ENCODE assay signal across 11 cellular contexts in the genomic region with DNA sequence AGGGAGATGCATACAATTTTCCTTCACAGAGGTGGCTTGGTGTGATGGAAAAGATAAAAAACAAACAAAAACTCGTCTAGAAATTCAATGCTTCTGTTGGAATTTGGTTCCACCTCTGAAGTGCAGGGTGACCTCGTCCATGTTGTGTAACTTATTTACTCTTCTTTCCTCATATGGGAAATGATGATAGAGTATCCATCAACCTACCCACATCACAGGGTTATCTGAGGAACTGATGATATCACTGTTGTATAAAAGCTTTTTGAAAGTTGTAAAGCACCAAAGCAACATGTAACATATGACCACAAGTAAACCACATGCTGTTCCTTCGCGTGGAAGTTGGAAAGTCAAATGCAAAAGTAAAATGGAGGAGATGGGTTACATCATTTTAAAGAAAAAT.
DNase-seq lines count a peak whose midpoint lies in the region; ATAC-seq and FAIRE-seq lines count a peak whose summit lies in the region.
"Had no signal": no experiment of that assay in that cellular context is flagged by ENCODE, and none has a peak within 500 bp of the region (broad histone marks: within the 10 kb centered on the region; RNA-seq: fewer than 3 reads in every experiment).

No MANE protein-coding gene starts in this region.

- ATAC-seq in GM21576 (IDR thresholded peaks at IDR 0.05; ENCODE audit: unreplicated experiment) = no peak

- intact Hi-C loops in activated T-helper 1 cell treated with anti-CD3 and anti-CD28 coated beads, Interleukin-12 subunit alpha, Interleukin-12 subunit beta, Interleukin-2, Interleukin-4 antibody, amounts not matched to agents 30 ng/mL and 10 ng/mL and 1 ng/mL, durations not matched to agents 14 hours and 24 hours and 36 hours (cut with micrococcal nuclease) = loop anchor here (1.0 to 5.0 kb wide), 2 partner anchors 93 to 283 kb away; no protein-coding TSS in a partner anchor

- peak overlapping the region; percentile 33 for H3K27ac Mint-ChIP-seq in activated T-helper 1 cell treated with anti-CD3 and anti-CD28 coated beads, Interleukin-12 subunit alpha, Interleukin-12 subunit beta, Interleukin-2, Interleukin-4 antibody, amounts not matched to agents 30 ng/mL and 10 ng/mL and 1 ng/mL, durations not matched to agents 14 hours and 24 hours and 36 hours

- no peaks in the 10 kb centered on the region for H3K27me3 Mint-ChIP-seq in activated T-helper 1 cell treated with anti-CD3 and anti-CD28 coated beads, Interleukin-12 subunit alpha, Interleukin-12 subunit beta, Interleukin-2, Interleukin-4 antibody, amounts not matched to agents 30 ng/mL and 10 ng/mL and 1 ng/mL, durations not matched to agents 14 hours and 24 hours and 36 hours (ENCODE audit: insufficient read depth)

- no peak overlapping the region for H3K4me3 Mint-ChIP-seq in activated T-helper 1 cell treated with anti-CD3 and anti-CD28 coated beads, Interleukin-12 subunit alpha, Interleukin-12 subunit beta, Interleukin-2, Interleukin-4 antibody, amounts not matched to agents 30 ng/mL and 10 ng/mL and 1 ng/mL, durations not matched to agents 14 hours and 24 hours and 36 hours

- peak; percentile 76 for DNase-seq in CD1c-positive myeloid dendritic cell (ENCODE audit: extremely low spot score)
- peak; percentile 38 for DNase-seq in HTR-8/SVneo (ENCODE audit: insufficient read length, low spot score)
- no peak for DNase-seq in activated T-helper 1 cell treated with anti-CD3 and anti-CD28 coated beads, Interleukin-12 subunit alpha, Interleukin-12 subunit beta, Interleukin-2, Interleukin-4 antibody, amounts not matched to agents 30 ng/mL and 10 ng/mL and 1 ng/mL, durations not matched to agents 14 hours and 24 hours and 36 hours (ENCODE audit: low spot score)
- peak; percentile 8 for DNase-seq in kidney glomerular epithelial cell (lab: John Stamatoyannopoulos, UW)
- no peak for DNase-seq in NCI-H774 (lab: John Stamatoyannopoulos, UW)
- no peak for DNase-seq in putamen (ENCODE audit: low spot score)
- DNase-seq in NCI-H2029 treated with DMSO at 0.1 percent for 48 hours (lab: John Stamatoyannopoulos, UW) = no peak
- DNase-seq: NCI-H446; stimulated activated CD4-positive, alpha-beta T cell treated with anti-CD3 and anti-CD28 coated beads, Interleukin-4, amount 100 ng/mL, for 24 hours had no signal

- peaks cover 72% of the 10 kb centered on the region for H3K4me1 Mint-ChIP-seq in activated T-helper 1 cell treated with anti-CD3 and anti-CD28 coated beads, Interleukin-12 subunit alpha, Interleukin-12 subunit beta, Interleukin-2, Interleukin-4 antibody, amounts not matched to agents 30 ng/mL and 10 ng/mL and 1 ng/mL, durations not matched to agents 14 hours and 24 hours and 36 hours (ENCODE audit: low read depth)

- H3K36me3 Mint-ChIP-seq in activated T-helper 1 cell treated with anti-CD3 and anti-CD28 coated beads, Interleukin-12 subunit alpha, Interleukin-12 subunit beta, Interleukin-2, Interleukin-4 antibody, amounts not matched to agents 30 ng/mL and 10 ng/mL and 1 ng/mL, durations not matched to agents 14 hours and 24 hours and 36 hours (ENCODE audit: low read depth) = peaks cover 3% of the 10 kb centered on the region

- H3K9me3 Mint-ChIP-seq in activated T-helper 1 cell treated with anti-CD3 and anti-CD28 coated beads, Interleukin-12 subunit alpha, Interleukin-12 subunit beta, Interleukin-2, Interleukin-4 antibody, amounts not matched to agents 30 ng/mL and 10 ng/mL and 1 ng/mL, durations not matched to agents 14 hours and 24 hours and 36 hours = peaks cover 3% of the 10 kb centered on the region

- no peak for FAIRE-seq in HTR-8/SVneo (lab: Jason Lieb, UNC)
- FAIRE-seq: D721Med had no signal

Comparison
In these comparisons a context has a peak if more than half of its experiments do, and no peak if none do; other contexts are left out.
1. DNase-seq: peak in CD1c-positive myeloid dendritic cell (single experiment), HTR-8/SVneo (single experiment) and kidney glomerular epithelial cell (single experiment); none in activated T-helper 1 cell treated with anti-CD3 and anti-CD28 coated beads, Interleukin-12 subunit alpha, Interleukin-12 subunit beta, Interleukin-2, Interleukin-4 antibody, amounts not matched to agents 30 ng/mL and 10 ng/mL and 1 ng/mL, durations not matched to agents 14 hours and 24 hours and 36 hours (single experiment), NCI-H774 (single experiment), putamen (single experiment) and NCI-H2029 treated with DMSO at 0.1 percent for 48 hours (single experiment).